ENCODE assay signal across 20 cellular contexts in the genomic region with DNA sequence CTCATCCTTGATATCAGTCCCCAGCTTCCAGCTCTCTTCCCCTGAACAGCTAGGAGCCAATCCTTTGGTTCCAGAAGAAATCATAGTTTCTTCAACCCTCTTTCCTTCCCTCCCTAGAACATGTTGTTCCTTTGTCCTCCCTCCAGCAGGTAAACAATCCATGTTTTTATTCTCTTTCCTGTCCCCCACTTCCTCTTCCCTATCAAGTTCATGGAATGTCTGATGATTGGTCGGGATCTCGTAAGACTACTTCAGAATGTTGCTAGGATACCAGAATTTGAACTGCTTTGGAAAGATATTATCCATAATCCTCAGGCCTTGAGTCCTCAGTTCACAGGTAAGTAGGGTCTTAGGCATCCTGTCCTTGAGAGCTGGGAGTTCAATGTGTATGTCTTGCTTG. TPM values are rescaled to one million over a fixed set of nuclear protein-coding genes. Genes with fewer than 3 reads are reported as not detected.
DNase-seq lines count a peak whose midpoint lies in the region; ATAC-seq, FAIRE-seq and TF ChIP-seq lines count a peak whose summit lies in the region.
"Had no signal": no experiment of that assay in that cellular context is flagged by ENCODE, and none has a peak within 500 bp of the region (broad histone marks: within the 10 kb centered on the region; RNA-seq: fewer than 3 reads in every experiment).

No MANE protein-coding gene starts in this region.

- H3K27ac Mint-ChIP-seq in MCF 10A (ENCODE audit: low read depth, unreplicated experiment), result no peak overlapping the region
- peak overlapping the region; percentile 43 for H3K27ac Mint-ChIP-seq in nephron progenitor cell
- H3K27ac Mint-ChIP-seq: activated CD4-positive, alpha-beta T cell treated with anti-CD3 and anti-CD28 coated beads for 36 hours; CD8-positive, alpha-beta T cell; endodermal cell had no signal

- H3K4me3 Mint-ChIP-seq in MCF 10A (ENCODE audit: unreplicated experiment) (no peak overlapping the region), nephron progenitor cell (no peak overlapping the region)
- H3K4me3 Mint-ChIP-seq: activated CD4-positive, alpha-beta T cell treated with anti-CD3 and anti-CD28 coated beads for 36 hours; CD8-positive, alpha-beta T cell; endodermal cell had no signal

- H3K4me1 Mint-ChIP-seq in MCF 10A (ENCODE audit: insufficient read depth, unreplicated experiment) (peaks cover 5% of the 10 kb centered on the region), nephron progenitor cell (peaks cover 7% of the 10 kb centered on the region)

- no peak for ATAC-seq in left lobe of liver
- ATAC-seq: activated CD4-positive, alpha-beta T cell treated with anti-CD3 and anti-CD28 coated beads for 36 hours; activated naive CD4-positive, alpha-beta T cell treated with anti-CD3 and anti-CD28 coated beads, Interleukin-2, amount 50 U/mL, for 72 hours; CD8-positive, alpha-beta T cell had no signal

- CTCF ChIA-PET in MCF 10A (lab: Yijun Ruan, JAX), result interaction anchor here (0.6 to 17.6 kb wide), 8 partner anchors 11 to 400 kb away, joined by 3 to 273 read pairs (median 4); a partner anchor contains a TSS

- POLR2A ChIA-PET in MCF 10A (lab: Yijun Ruan, JAX), result interaction anchor here (2.1 kb wide), 1 partner anchor 24 kb away, joined by 8 read pairs; a partner anchor contains a TSS

- H3K36me3 Mint-ChIP-seq in MCF 10A (ENCODE audit: insufficient read depth, unreplicated experiment) (peaks cover 95% of the 10 kb centered on the region), nephron progenitor cell (ENCODE audit: low read depth) (peaks cover 70% of the 10 kb centered on the region)

- H3K4me1 ChIP-seq in breast epithelium (no peaks in the 10 kb centered on the region), esophagus squamous epithelium (peaks cover 0 to 29% (median 3%) of the 10 kb centered on the region in 3 donors), tibial nerve (peaks cover 0 to 33% (median 3%) of the 10 kb centered on the region in 4 donors)

- TF ChIP-seq POLR2A in breast epithelium (IDR thresholded peaks at IDR 0.05) (no peak), esophagus squamous epithelium (IDR thresholded peaks at IDR 0.05) (no peak), tibial nerve (IDR thresholded peaks at IDR 0.05) (no peak)

- H3K4me3 ChIP-seq in breast epithelium (no peak overlapping the region), esophagus squamous epithelium (no peak overlapping the region), tibial nerve (no peak overlapping the region)

- H3K36me3 ChIP-seq in breast epithelium (no peaks in the 10 kb centered on the region), esophagus squamous epithelium (peaks cover 21 to 98% (median 37%) of the 10 kb centered on the region in 3 donors), tibial nerve (peaks cover 0 to 93% (median 0%) of the 10 kb centered on the region in 3 donors)

- no peak for FAIRE-seq in HTR-8/SVneo (lab: Jason Lieb, UNC)
- FAIRE-seq: A204.1 had no signal

- H3K9me3 Mint-ChIP-seq in MCF 10A (ENCODE audit: unreplicated experiment) (no peaks in the 10 kb centered on the region), nephron progenitor cell (no peaks in the 10 kb centered on the region)
- H3K9me3 Mint-ChIP-seq: activated naive CD4-positive, alpha-beta T cell treated with anti-CD3 and anti-CD28 coated beads, Interleukin-2, amount 50 U/mL, for 72 hours; CD8-positive, alpha-beta T cell; endodermal cell had no signal

- TF ChIP-seq CTCF in breast epithelium (IDR thresholded peaks at IDR 0.05), result no peak
- no peak for TF ChIP-seq CTCF in MCF 10A (IDR thresholded peaks at IDR 0.05; ENCODE audit: unreplicated experiment)
- no peak for TF ChIP-seq CTCF in esophagus squamous epithelium (IDR thresholded peaks at IDR 0.05)
- no peak for TF ChIP-seq CTCF in nephron progenitor cell (IDR thresholded peaks at IDR 0.05)
- no peak for TF ChIP-seq CTCF in tibial nerve (IDR thresholded peaks at IDR 0.05)

- DNase-seq in breast epithelium (ENCODE audit: low spot score in 2 of 2) (no peak), MCF 10A (ENCODE audit: unreplicated experiment) (no peak), esophagus squamous epithelium (lab: John Stamatoyannopoulos, UW) (no peak), nephron progenitor cell (no peak), tibial nerve (ENCODE audit: low spot score in 2 of 2) (no peak), HTR-8/SVneo (ENCODE audit: insufficient read length, low spot score) (no peak), activated gamma-delta T cell (lab: John Stamatoyannopoulos, UW) (no peak), left lobe of liver (ENCODE audit: low spot score) (no peak)
- DNase-seq: activated CD4-positive, alpha-beta T cell treated with anti-CD3 and anti-CD28 coated beads for 36 hours; CD8-positive, alpha-beta T cell; DMS79 treated with DMSO at 0.1 percent for 48 hours; endodermal cell; islet precursor cell; NCI-H446; retina; SIG-M5; stimulated activated CD4-positive, alpha-beta T cell treated with anti-CD3 and anti-CD28 coated beads, Interleukin-1b, Interleukin-23, amount 100 ng/mL, for 48 hours had no signal

- WGBS in esophagus squamous epithelium, 2 donors, result 71 to 89% methylated on average over 2 of the region's 2 CpGs
- WGBS in tibial nerve, 2 donors, result 77 to 80% methylated on average over 2 of the region's 2 CpGs

- H3K27me3 Mint-ChIP-seq in MCF 10A (ENCODE audit: insufficient read depth, unreplicated experiment) (no peaks in the 10 kb centered on the region), nephron progenitor cell (ENCODE audit: low read depth, poor library complexity) (no peaks in the 10 kb centered on the region)
- H3K27me3 Mint-ChIP-seq: activated CD4-positive, alpha-beta T cell treated with anti-CD3 and anti-CD28 coated beads for 36 hours had no signal

- H3K27me3 ChIP-seq in breast epithelium, result no peaks in the 10 kb centered on the region
- no peaks in the 10 kb centered on the region for H3K27me3 ChIP-seq in esophagus squamous epithelium
- no peaks in the 10 kb centered on the region for H3K27me3 ChIP-seq in tibial nerve

- H3K9me3 ChIP-seq in breast epithelium (no peaks in the 10 kb centered on the region), esophagus squamous epithelium (no peaks in the 10 kb centered on the region), tibial nerve (no peaks in the 10 kb centered on the region)

- H3K27ac ChIP-seq in breast epithelium (peak overlapping the region; percentile 69 to 82), esophagus squamous epithelium (peak overlapping the region in 3 of 4 donors; percentile 15 to 69 (median 63)), tibial nerve (peak overlapping the region; percentile 1 to 86 (median 41))
- H3K27ac ChIP-seq: HL-60 had no signal

- TF ChIP-seq EP300 in tibial nerve (IDR thresholded peaks at IDR 0.05), result no peak

- intact Hi-C loops in breast epithelium (cut with DNase I; ENCODE audit: low total_unique reads) (no loop called here), MCF 10A (cut with micrococcal nuclease) (no loop called here), esophagus squamous epithelium (cut with DNase I) (no loop called here)

- no TSS peak for BruUV-seq in MCF 10A (replicated peaks; lab: Mats Ljungman, UMichigan)

RNA-seq across cellular contexts. Expression of a gene that starts 23.1 kb away (rescaled TPM):
- total RNA-seq in breast epithelium, result 10 to 100 TPM; 23.0 to 36.2 (median 31.5) TPM
- total RNA-seq in MCF 10A (2022), result 11.1 and 12.8 TPM in 2 replicates
- total RNA-seq in esophagus squamous epithelium, result 10 to 100 TPM in 2 of 4 donors, 1 to 10 TPM in 2; 7.6 to 15.0 (median 11.2) TPM
- 10 to 100 TPM; 38.5 to 89.4 (median 59.2) TPM for total RNA-seq in tibial nerve
- 60.7 TPM for total RNA-seq in left lobe of liver

RNA-seq across cellular contexts. Expression of a gene that starts 24.2 kb away (rescaled TPM):
- total RNA-seq in breast epithelium (10 to 100 TPM; 46.5 to 53.4 (median 51.7) TPM), MCF 10A (2022) (68.7 and 88.3 TPM in 2 replicates), esophagus squamous epithelium (10 to 100 TPM; 24.6 to 27.9 (median 26.2) TPM), tibial nerve (10 to 100 TPM; 66.6 to 79.5 (median 71.3) TPM), left lobe of liver (21.9 TPM)
